Comparison of ENCODE assay signal across 9 cellular contexts in genomic region chr6:10837692-10837996, GRCh38. TPM values are rescaled to one million over a fixed set of nuclear protein-coding genes. Genes with fewer than 3 reads are reported as not detected.
DNase-seq lines count a peak whose midpoint lies in the region; ATAC-seq and TF ChIP-seq lines count a peak whose summit lies in the region.
"Had no signal": no experiment of that assay in that cellular context is flagged by ENCODE, and none has a peak within 500 bp of the region (broad histone marks: within the 10 kb centered on the region; RNA-seq: fewer than 3 reads in every experiment).

No MANE protein-coding gene starts in this region.

- intact Hi-C loops in Panc1 (cut with micrococcal nuclease; ENCODE audit: unreplicated experiment) = no loop called here
- intact Hi-C loops in vagina (cut with DNase I) = no loop called here

- peak overlapping the region; percentile 89 for H3K27ac Mint-ChIP-seq in memory B cell

- H3K36me3 ChIP-seq in Panc1 (ENCODE audit: control insufficient read depth, insufficient read depth, low read length) = no peaks in the 10 kb centered on the region
- no peaks in the 10 kb centered on the region for H3K36me3 ChIP-seq in vagina

- POLR2A ChIA-PET in Panc1 (lab: Charles Lee) = no interaction called here

- H3K4me3 Mint-ChIP-seq in memory B cell = peak overlapping the region; percentile 78

- BruUV-seq in Panc1 (replicated peaks; lab: Mats Ljungman, UMichigan) = no TSS peak

- H3K4me1 ChIP-seq in Panc1 (ENCODE audit: control insufficient read depth, insufficient read depth, low read length) (peaks cover 4% of the 10 kb centered on the region; the same call in 1 of the 2 replicates), vagina (peaks cover 17% of the 10 kb centered on the region)

- peaks cover 3% of the 10 kb centered on the region for H3K9me3 Mint-ChIP-seq in memory B cell

- ATAC-seq in Panc1 = peak; percentile 55
- ATAC-seq in memory B cell (ENCODE audit: low read depth) = no peak
- ATAC-seq in HG03521 (IDR thresholded peaks at IDR 0.05; ENCODE audit: unreplicated experiment) = no peak

- CTCF ChIA-PET in Panc1 (lab: Charles Lee) = no interaction called here

- DNase-seq in activated CD8-positive, alpha-beta memory T cell treated with anti-CD3 and anti-CD28 coated beads for 24 hours = peak; percentile 64
- no peak for DNase-seq in activated CD8-positive, alpha-beta memory T cell treated with anti-CD3 and anti-CD28 coated beads, Interleukin-2, amount 50 U/mL, for 48 hours
- no peak for DNase-seq in Panc1 (ENCODE audit: low read depth, low spot score)
- peak; percentile 4 for DNase-seq in choroid plexus epithelial cell (ENCODE audit: low read depth)
- peak in 1 of 2 donors; percentile 45 for DNase-seq in memory B cell (ENCODE audit: low spot score in 2 of 2)
- DNase-seq in vagina (ENCODE audit: extremely low spot score in 2 of 2) = no peak
- no peak for DNase-seq in activated effector memory CD4-positive, alpha-beta T cell treated with Interleukin-2 at 50 U/mL for 16 hours

- no peaks in the 10 kb centered on the region for H3K27me3 ChIP-seq in Panc1 (ENCODE audit: control insufficient read depth, insufficient read depth, low read length)
- no peaks in the 10 kb centered on the region for H3K27me3 ChIP-seq in vagina

- peak overlapping the region; percentile 75 for H3K27ac ChIP-seq in Panc1 (ENCODE audit: low read length)
- no peak overlapping the region for H3K27ac ChIP-seq in vagina

- in situ Hi-C loops in Panc1 (cut with HindIII; ENCODE audit: low pct_unique_long_range_greater_than_20kb, low sequenced_read_pairs) = no loop called here

- H3K27me3 Mint-ChIP-seq in memory B cell = peaks cover 23% of the 10 kb centered on the region

- H3K9me3 ChIP-seq in Panc1 (ENCODE audit: control insufficient read depth, insufficient read depth, low read depth, low read length) (no peaks in the 10 kb centered on the region), vagina (no peaks in the 10 kb centered on the region)

- TF ChIP-seq POLR2A in vagina (IDR thresholded peaks at IDR 0.05) = no peak

- peaks cover 9% of the 10 kb centered on the region for H3K4me1 Mint-ChIP-seq in memory B cell

- H3K36me3 Mint-ChIP-seq in memory B cell = peaks cover 2% of the 10 kb centered on the region

- peak overlapping the region; percentile 86 to 92 for H3K4me3 ChIP-seq in Panc1 (ENCODE audit: low read depth in 2 of 2, low read length in 2 of 2)
- peak overlapping the region; percentile 73 for H3K4me3 ChIP-seq in choroid plexus epithelial cell (ENCODE audit: low read depth, low read length)
- peak overlapping the region; percentile 54 to 82 for H3K4me3 ChIP-seq in vagina

- TF ChIP-seq CTCF in Panc1 (IDR thresholded peaks at IDR 0.05) = no peak
- no peak for TF ChIP-seq CTCF in choroid plexus epithelial cell (conservative IDR thresholded peaks at IDR 0.05; ENCODE audit: low read depth, low read length)
- TF ChIP-seq CTCF in vagina (IDR thresholded peaks at IDR 0.05) = no peak

RNA-seq across cellular contexts. Expression of gene MAK, which starts 0.7 kb away (rescaled TPM):
- total RNA-seq in Panc1 (2021; ENCODE audit: unreplicated experiment) (0.21 TPM), vagina (0.25 TPM)
- 0.17 TPM for polyA plus RNA-seq in Panc1 (2012; ENCODE audit: insufficient read length)

RNA-seq across cellular contexts. Expression of gene GCM2, which starts 44.2 kb away (rescaled TPM):
- total RNA-seq in Panc1 (2021; ENCODE audit: unreplicated experiment) (not detected), vagina (not detected)
- polyA plus RNA-seq in Panc1 (2012; ENCODE audit: insufficient read length) = not detected
- polyA plus RNA-seq: adipose tissue had no signal

RNA-seq across cellular contexts. Expression of gene SYCP2L, which starts 49.2 kb away (rescaled TPM):
- total RNA-seq in Panc1 (2021; ENCODE audit: unreplicated experiment) (2.4 TPM), vagina (0.25 TPM)
- 1.2 TPM for polyA plus RNA-seq in Panc1 (2012; ENCODE audit: insufficient read length)

Comparison
In these comparisons a context has a peak if more than half of its experiments do, and no peak if none do; other contexts are left out.
1. DNase-seq: peak in activated CD8-positive, alpha-beta memory T cell treated with anti-CD3 and anti-CD28 coated beads for 24 hours (single experiment) and choroid plexus epithelial cell (single experiment); none in activated CD8-positive, alpha-beta memory T cell treated with anti-CD3 and anti-CD28 coated beads, Interleukin-2, amount 50 U/mL, for 48 hours (single experiment), Panc1 (single experiment), vagina (0 of 2) and activated effector memory CD4-positive, alpha-beta T cell treated with Interleukin-2 at 50 U/mL for 16 hours (single experiment).
2. Peak in every context shown above with its lines, with median percentiles within 50 percentile points of each other: H3K4me3 ChIP-seq.